Comparison of ENCODE assay signal across 1 cellular context in the genomic region with DNA sequence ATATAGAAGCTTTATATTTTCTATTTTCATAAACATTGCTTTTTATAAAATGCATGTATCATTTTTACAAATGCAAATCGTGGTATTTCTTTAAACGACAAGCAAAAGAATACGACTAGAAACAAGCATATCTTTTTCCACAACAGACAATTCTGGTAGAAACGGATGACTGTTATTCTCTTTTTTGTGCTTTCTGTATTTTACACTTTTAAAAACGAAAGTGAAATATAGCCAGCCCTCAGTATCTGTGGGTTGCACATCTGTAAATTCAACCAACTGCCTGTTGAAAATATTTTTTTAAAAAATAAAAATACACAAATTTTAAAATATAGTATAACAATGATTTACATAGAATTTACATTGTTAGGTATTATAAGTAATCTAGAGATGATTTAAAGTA.
TF ChIP-seq lines count a peak whose summit lies in the region.

No MANE protein-coding gene starts in this region.

TF ChIP-seq in SK-N-SH treated with all-trans-retinoic acid at 6 μM for 48 hours, 23 proteins besides CTCF, POLR2A, EP300 and RAD21 (continued from another document):
- TF ChIP-seq ZC3H10 (CRISPR knock-in tag; IDR thresholded peaks at IDR 0.05) (no peak), PPARA (CRISPR knock-in tag; IDR thresholded peaks at IDR 0.05; ENCODE audit: borderline replicate concordance) (no peak), ZNF565 (CRISPR knock-in tag; conservative IDR thresholded peaks at IDR 0.05; ENCODE audit: low read depth) (no peak), ARNTL (CRISPR knock-in tag; IDR thresholded peaks at IDR 0.05; ENCODE audit: borderline replicate concordance, low read depth) (no peak), SNAI2 (CRISPR knock-in tag; IDR thresholded peaks at IDR 0.05) (no peak)
- TF ChIP-seq, protein P1, sequence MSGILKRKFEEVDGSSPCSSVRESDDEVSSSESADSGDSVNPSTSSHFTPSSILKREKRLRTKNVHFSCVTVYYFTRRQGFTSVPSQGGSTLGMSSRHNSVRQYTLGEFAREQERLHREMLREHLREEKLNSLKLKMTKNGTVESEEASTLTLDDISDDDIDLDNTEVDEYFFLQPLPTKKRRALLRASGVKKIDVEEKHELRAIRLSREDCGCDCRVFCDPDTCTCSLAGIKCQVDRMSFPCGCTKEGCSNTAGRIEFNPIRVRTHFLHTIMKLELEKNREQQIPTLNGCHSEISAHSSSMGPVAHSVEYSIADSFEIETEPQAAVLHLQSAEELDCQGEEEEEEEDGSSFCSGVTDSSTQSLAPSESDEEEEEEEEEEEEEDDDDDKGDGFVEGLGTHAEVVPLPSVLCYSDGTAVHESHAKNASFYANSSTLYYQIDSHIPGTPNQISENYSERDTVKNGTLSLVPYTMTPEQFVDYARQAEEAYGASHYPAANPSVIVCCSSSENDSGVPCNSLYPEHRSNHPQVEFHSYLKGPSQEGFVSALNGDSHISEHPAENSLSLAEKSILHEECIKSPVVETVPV (CRISPR knock-in tag; IDR thresholded peaks at IDR 0.05): no peak
